Comparison of ENCODE assay signal across 11 cellular contexts in genomic region chr1:180151508-180151907, GRCh38. TPM values are rescaled to one million over a fixed set of nuclear protein-coding genes. Genes with fewer than 3 reads are reported as not detected.
DNase-seq lines count a peak whose midpoint lies in the region; ATAC-seq and TF ChIP-seq lines count a peak whose summit lies in the region.
"Had no signal": no experiment of that assay in that cellular context is flagged by ENCODE, and none has a peak within 500 bp of the region (broad histone marks: within the 10 kb centered on the region; RNA-seq: fewer than 3 reads in every experiment).

No MANE protein-coding gene starts in this region.

- H3K27me3 Mint-ChIP-seq in MCF 10A (ENCODE audit: insufficient read depth, unreplicated experiment), result no peaks in the 10 kb centered on the region
- H3K27me3 Mint-ChIP-seq: B cell had no signal

- H3K27me3 ChIP-seq in breast epithelium (no peaks in the 10 kb centered on the region), Panc1 (ENCODE audit: control insufficient read depth, insufficient read depth, low read length) (no peaks in the 10 kb centered on the region), SJCRH30 (no peaks in the 10 kb centered on the region)
- H3K27me3 ChIP-seq: tibial nerve had no signal

- H3K36me3 Mint-ChIP-seq in MCF 10A (ENCODE audit: insufficient read depth, unreplicated experiment), result no peaks in the 10 kb centered on the region

- no peak overlapping the region for H3K4me3 ChIP-seq in breast epithelium
- H3K4me3 ChIP-seq in Panc1 (ENCODE audit: low read depth in 2 of 2, low read length in 2 of 2), result no peak overlapping the region
- no peak overlapping the region for H3K4me3 ChIP-seq in fibroblast of mammary gland (ENCODE audit: control insufficient read depth, low read depth, low read length)
- H3K4me3 ChIP-seq in SJCRH30, result no peak overlapping the region
- H3K4me3 ChIP-seq: tibial nerve had no signal

- H3K27ac ChIP-seq in breast epithelium (no peak overlapping the region), Panc1 (ENCODE audit: low read length) (0 out of 2 replicates have a peak overlapping the region, but pooled peaks have one; percentile 18), SJCRH30 (no peak overlapping the region)

- H3K4me1 ChIP-seq in breast epithelium, result peaks cover 0 to 11% of the 10 kb centered on the region in 2 donors
- peaks cover 24% of the 10 kb centered on the region for H3K4me1 ChIP-seq in Panc1 (ENCODE audit: control insufficient read depth, insufficient read depth, low read length)
- no peaks in the 10 kb centered on the region for H3K4me1 ChIP-seq in SJCRH30

- TF ChIP-seq POLR2A in breast epithelium (IDR thresholded peaks at IDR 0.05), result no peak

- TF ChIP-seq CTCF in MCF 10A (IDR thresholded peaks at IDR 0.05; ENCODE audit: unreplicated experiment), result no peak
- TF ChIP-seq CTCF in breast epithelium (IDR thresholded peaks at IDR 0.05), result no peak
- TF ChIP-seq CTCF in Panc1 (IDR thresholded peaks at IDR 0.05), result no peak
- TF ChIP-seq CTCF in fibroblast of mammary gland (conservative IDR thresholded peaks at IDR 0.05; ENCODE audit: control insufficient read depth, insufficient read depth, low read depth, low read length), result no peak

- POLR2A ChIA-PET in MCF 10A (lab: Yijun Ruan, JAX), result no interaction called here
- POLR2A ChIA-PET in Panc1 (lab: Charles Lee), result no interaction called here

- no peak overlapping the region for H3K4me3 Mint-ChIP-seq in MCF 10A (ENCODE audit: unreplicated experiment)
- H3K4me3 Mint-ChIP-seq: B cell had no signal

- H3K9me3 ChIP-seq in breast epithelium (no peaks in the 10 kb centered on the region), Panc1 (ENCODE audit: control insufficient read depth, insufficient read depth, low read depth, low read length) (no peaks in the 10 kb centered on the region), SJCRH30 (replicated peaks) (no peaks in the 10 kb centered on the region)
- H3K9me3 ChIP-seq: tibial nerve had no signal

- DNase-seq in MCF 10A (ENCODE audit: unreplicated experiment), result peak; percentile 88
- no peak for DNase-seq in breast epithelium (ENCODE audit: low spot score in 2 of 2)
- DNase-seq in Panc1 (ENCODE audit: low read depth, low spot score), result peak; percentile 67
- peak; percentile 76 for DNase-seq in fibroblast of mammary gland (ENCODE audit: low read depth)
- no peak for DNase-seq in OCI-M2 (lab: John Stamatoyannopoulos, UW; ENCODE audit: unreplicated experiment)
- DNase-seq in ecto neural progenitor cell (ENCODE audit: low spot score), result no peak
- DNase-seq in SJCRH30, result no peak
- DNase-seq: NCI-H1930 had no signal

- ATAC-seq in Panc1, result no peak
- ATAC-seq in GM21737 (IDR thresholded peaks at IDR 0.05; ENCODE audit: unreplicated experiment), result no peak

- H3K9me3 Mint-ChIP-seq in MCF 10A (ENCODE audit: unreplicated experiment), result no peaks in the 10 kb centered on the region

- CTCF ChIA-PET in MCF 10A (lab: Yijun Ruan, JAX), result no interaction called here
- CTCF ChIA-PET in Panc1 (lab: Charles Lee), result no interaction called here

- intact Hi-C loops in MCF 10A (cut with micrococcal nuclease) (loop anchor here (1.0 kb wide), 1 partner anchor 28 kb away; no protein-coding TSS in a partner anchor), breast epithelium (cut with DNase I; ENCODE audit: low total_unique reads) (no loop called here), Panc1 (cut with micrococcal nuclease; ENCODE audit: unreplicated experiment) (no loop called here)

- BruUV-seq in MCF 10A (replicated peaks; lab: Mats Ljungman, UMichigan) (no TSS peak), Panc1 (replicated peaks; lab: Mats Ljungman, UMichigan) (no TSS peak)

- peak overlapping the region; percentile 55 for H3K27ac Mint-ChIP-seq in MCF 10A (ENCODE audit: low read depth, unreplicated experiment)
- H3K27ac Mint-ChIP-seq: B cell had no signal

- H3K4me1 Mint-ChIP-seq in MCF 10A (ENCODE audit: insufficient read depth, unreplicated experiment), result peaks cover 43% of the 10 kb centered on the region

- H3K36me3 ChIP-seq in breast epithelium (no peaks in the 10 kb centered on the region), Panc1 (ENCODE audit: control insufficient read depth, insufficient read depth, low read length) (peaks cover 2% of the 10 kb centered on the region; the same call in 1 of the 2 replicates), SJCRH30 (no peaks in the 10 kb centered on the region)
- H3K36me3 ChIP-seq: tibial nerve had no signal

- in situ Hi-C loops in Panc1 (cut with HindIII; ENCODE audit: low pct_unique_long_range_greater_than_20kb, low sequenced_read_pairs), result no loop called here

RNA-seq across cellular contexts. Expression of gene QSOX1, which starts 3.2 kb away (rescaled TPM):
- total RNA-seq in MCF 10A (2022) (309 and 464 TPM in 2 replicates), breast epithelium (10 to 100 TPM; 43.3 to 85.5 (median 67.5) TPM), Panc1 (2021; ENCODE audit: unreplicated experiment) (152 TPM)
- 170 TPM for polyA plus RNA-seq in Panc1 (2012; ENCODE audit: insufficient read length)
- 9.8 and 11.6 TPM in 2 replicates for total RNA-seq in SJCRH30 (2014; rRNA removed; shearing (Covaris generic))

Comparison
In these comparisons a context has a peak if more than half of its experiments do, and no peak if none do; other contexts are left out.
1. DNase-seq: peak in MCF 10A (single experiment), Panc1 (single experiment) and fibroblast of mammary gland (single experiment); none in breast epithelium (0 of 2), OCI-M2 (single experiment), ecto neural progenitor cell (single experiment) and SJCRH30 (0 of 2).